In the genomic region with DNA sequence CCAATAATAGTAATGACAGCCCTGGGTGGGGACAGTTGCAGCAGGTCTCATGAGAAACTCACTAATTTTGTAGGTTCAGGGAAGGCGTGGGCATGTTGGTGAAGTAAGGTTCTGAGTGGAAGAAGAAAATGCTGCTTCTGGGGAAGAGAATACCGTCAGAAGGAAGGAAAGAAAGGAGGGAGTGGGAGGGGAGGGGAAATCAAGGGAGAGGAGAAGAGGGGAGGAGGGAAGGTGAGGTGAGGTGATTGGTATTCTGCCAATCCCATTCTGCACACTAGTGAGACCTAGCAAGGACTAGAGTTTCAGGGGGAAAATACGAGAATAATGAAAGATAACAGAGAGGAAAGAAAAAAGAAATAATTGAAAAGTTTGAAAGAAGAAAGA, we compare ENCODE assay signal across 8 cellular contexts. TPM values are rescaled to one million over a fixed set of nuclear protein-coding genes. Genes with fewer than 3 reads are reported as not detected.
DNase-seq lines count a peak whose midpoint lies in the region; ATAC-seq and TF ChIP-seq lines count a peak whose summit lies in the region.

No MANE protein-coding gene starts in this region.

- H3K4me1 Mint-ChIP-seq in GM23338 = peaks cover 21% of the 10 kb centered on the region

- H3K9me3 ChIP-seq in adrenal gland (replicated peaks in 1 of 3) (no peaks in the 10 kb centered on the region), left lung (no peaks in the 10 kb centered on the region), transverse colon (no peaks in the 10 kb centered on the region)

- peak overlapping the region; percentile 29; the same call in 1 of the 2 replicates for H3K27ac ChIP-seq in 22Rv1
- peak overlapping the region; percentile 81 for H3K27ac ChIP-seq in GM23338 (ENCODE audit: low read depth)
- peak overlapping the region in 3 of 5 donors; percentile 43 to 62 (median 58) for H3K27ac ChIP-seq in adrenal gland
- peak overlapping the region; percentile 54 to 88 for H3K27ac ChIP-seq in left lung
- H3K27ac ChIP-seq in transverse colon = peak overlapping the region; percentile 80 to 82 (median 81)

- in situ Hi-C loops in transverse colon (cut with MboI; ENCODE audit: low pct_ligation_motif_present in 1 of 4, low pct_unique_long_range_greater_than_20kb in 1 of 4, low sequenced_read_pairs in 3 of 4) = loop anchor here in 3 of 4 donors (10.0 to 25.0 kb wide), 2 partner anchors 204 to 336 kb away; no protein-coding TSS in a partner anchor

- H3K9me2 ChIP-seq in GM23338 (ENCODE audit: insufficient read depth) = no peaks in the 10 kb centered on the region

- intact Hi-C loops in adrenal gland (cut with DNase I) = loop anchor here in 1 of 2 donors (10.0 kb wide), 1 partner anchor 344 kb away; no protein-coding TSS in a partner anchor
- intact Hi-C loops in left lung (cut with DNase I) = loop anchor here in 1 of 2 donors (10.0 kb wide), 1 partner anchor 194 kb away; no protein-coding TSS in a partner anchor
- intact Hi-C loops in transverse colon (cut with DNase I; ENCODE audit: low total_unique reads) = no loop called here

- H3K27ac Mint-ChIP-seq in GM23338 = peak overlapping the region; percentile 88

- TF ChIP-seq CTCF in 22Rv1 (IDR thresholded peaks at IDR 0.05) (no peak), GM23338 (conservative IDR thresholded peaks at IDR 0.05; ENCODE audit: low read depth in 2 of 2) (no peak), adrenal gland (IDR thresholded peaks at IDR 0.05) (no peak), left lung (IDR thresholded peaks at IDR 0.05) (no peak), transverse colon (IDR thresholded peaks at IDR 0.05) (no peak)

- no peaks in the 10 kb centered on the region for H3K27me3 ChIP-seq in GM23338 (ENCODE audit: insufficient read depth)
- H3K27me3 ChIP-seq in adrenal gland = peaks cover 5% of the 10 kb centered on the region
- H3K27me3 ChIP-seq in left lung = peaks cover 3 to 23% of the 10 kb centered on the region in 2 donors
- peaks cover 30% of the 10 kb centered on the region for H3K27me3 ChIP-seq in transverse colon

- H3K4me1 ChIP-seq in GM23338 (ENCODE audit: insufficient read depth) = peaks cover 11% of the 10 kb centered on the region; the same call in 1 of the 2 replicates
- peaks cover 12 to 13% of the 10 kb centered on the region in 2 donors for H3K4me1 ChIP-seq in adrenal gland (replicated peaks in 1 of 2)
- peaks cover 0 to 23% of the 10 kb centered on the region in 2 donors for H3K4me1 ChIP-seq in left lung
- H3K4me1 ChIP-seq in transverse colon = peaks cover 0 to 18% (median 8%) of the 10 kb centered on the region in 4 donors

- H3K9me3 Mint-ChIP-seq in GM23338 = no peaks in the 10 kb centered on the region

- no peaks in the 10 kb centered on the region for H3K79me2 ChIP-seq in GM23338 (replicated peaks; ENCODE audit: insufficient read depth)

- no peaks in the 10 kb centered on the region for H3K36me3 Mint-ChIP-seq in GM23338 (ENCODE audit: low read depth)

- H3K36me3 ChIP-seq in GM23338 (ENCODE audit: insufficient read depth) (no peaks in the 10 kb centered on the region), adrenal gland (replicated peaks in 1 of 2) (no peaks in the 10 kb centered on the region), left lung (no peaks in the 10 kb centered on the region), transverse colon (no peaks in the 10 kb centered on the region)

- DNase-seq in GM23338 (ENCODE audit: low spot score) = peak; percentile 36
- no peak for DNase-seq in adrenal gland
- no peak for DNase-seq in left lung
- DNase-seq in transverse colon = no peak
- no peak for DNase-seq in putamen (ENCODE audit: low spot score)
- no peak for DNase-seq in GM03348 (ENCODE audit: low spot score)
- DNase-seq in SHP77 treated with DMSO at 0.1 percent for 48 hours (lab: John Stamatoyannopoulos, UW) = no peak

- TF ChIP-seq POLR2A in adrenal gland (IDR thresholded peaks at IDR 0.05) (no peak), transverse colon (IDR thresholded peaks at IDR 0.05) (no peak)

- H3K4me3 Mint-ChIP-seq in GM23338 = peak overlapping the region; percentile 96

- no peaks in the 10 kb centered on the region for H3F3A ChIP-seq in GM23338 (replicated peaks; ENCODE audit: low read depth)

- ATAC-seq in GM23338 = peak; percentile 26
- peak; percentile 4 for ATAC-seq in left lung

- peak overlapping the region; percentile 70; the same call in 1 of the 2 replicates for H2AFZ ChIP-seq in GM23338

- no peak for TF ChIP-seq EP300 in transverse colon (IDR thresholded peaks at IDR 0.05; ENCODE audit: low read depth)

- 9 to 23% (median 14%) methylated on average over 3 of the region's 3 CpGs for WGBS in adrenal gland, 4 donors
- WGBS in transverse colon (ENCODE audit: low coverage in 1 of 2), 2 donors = 0 to 18% methylated on average over 2 to 3 of the region's 3 CpGs

- no peaks in the 10 kb centered on the region for H4K20me1 ChIP-seq in GM23338 (replicated peaks; ENCODE audit: insufficient read depth)

- H3K4me3 ChIP-seq in GM23338 = peak overlapping the region; percentile 76
- peak overlapping the region in 2 of 4 donors; percentile 38 to 66 for H3K4me3 ChIP-seq in adrenal gland
- peak overlapping the region; percentile 45 to 47 for H3K4me3 ChIP-seq in left lung
- peak overlapping the region; percentile 49 to 69 (median 53) for H3K4me3 ChIP-seq in transverse colon

- no peaks in the 10 kb centered on the region for H3K27me3 Mint-ChIP-seq in GM23338 (ENCODE audit: insufficient read depth, low read depth, poor library complexity)

- H3K4me2 ChIP-seq in GM23338 = peak overlapping the region; percentile 87

TF ChIP-seq in GM23338, 12 proteins besides CTCF, POLR2A, EP300 and RAD21 (continues in another document):
- TF ChIP-seq ZNF114 (CRISPR knock-in tag; IDR thresholded peaks at IDR 0.05) (no peak), POLR2AphosphoS5 (IDR thresholded peaks at IDR 0.05; ENCODE audit: low read depth) (no peak), STAT1 (IDR thresholded peaks at IDR 0.05; ENCODE audit: unreplicated experiment) (no peak), JUNB (IDR thresholded peaks at IDR 0.05; ENCODE audit: unreplicated experiment) (no peak)
- TF ChIP-seq, protein P1, sequence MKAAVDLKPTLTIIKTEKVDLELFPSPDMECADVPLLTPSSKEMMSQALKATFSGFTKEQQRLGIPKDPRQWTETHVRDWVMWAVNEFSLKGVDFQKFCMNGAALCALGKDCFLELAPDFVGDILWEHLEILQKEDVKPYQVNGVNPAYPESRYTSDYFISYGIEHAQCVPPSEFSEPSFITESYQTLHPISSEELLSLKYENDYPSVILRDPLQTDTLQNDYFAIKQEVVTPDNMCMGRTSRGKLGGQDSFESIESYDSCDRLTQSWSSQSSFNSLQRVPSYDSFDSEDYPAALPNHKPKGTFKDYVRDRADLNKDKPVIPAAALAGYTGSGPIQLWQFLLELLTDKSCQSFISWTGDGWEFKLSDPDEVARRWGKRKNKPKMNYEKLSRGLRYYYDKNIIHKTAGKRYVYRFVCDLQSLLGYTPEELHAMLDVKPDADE (IDR thresholded peaks at IDR 0.05) = no peak

RNA-seq across cellular contexts. Expression of a gene that starts 32.4 kb away (rescaled TPM):
- 84.5 and 107 TPM in 2 replicates for total RNA-seq in GM23338 (2014; rRNA removed; shearing (Covaris generic))
- 262 and 286 TPM in 2 replicates for polyA plus RNA-seq in GM23338 (2016; fragmentation: Nextera tagmentation; extraction: Ambion mirVana)
- total RNA-seq in adrenal gland = 100 to 1,000 TPM; 193 to 375 (median 252) TPM
- polyA plus RNA-seq in adrenal gland = 100 to 1,000 TPM; 287 to 434 (median 289) TPM
- total RNA-seq in left lung = 100 to 1,000 TPM; 213 to 217 TPM
- 100 to 1,000 TPM in 3 of 4 donors, 10 to 100 TPM in 1; 84.4 to 387 (median 220) TPM for total RNA-seq in transverse colon

RNA-seq across cellular contexts. Expression of a gene that starts 54.9 kb away (rescaled TPM):
- not detected in 2 replicates for total RNA-seq in GM23338 (2014; rRNA removed; shearing (Covaris generic))
- not detected in 2 replicates for polyA plus RNA-seq in GM23338 (2016; fragmentation: Nextera tagmentation; extraction: Ambion mirVana)
- not detected for total RNA-seq in adrenal gland
- polyA plus RNA-seq in adrenal gland = not detected
- total RNA-seq in left lung = not detected
- total RNA-seq in transverse colon = not detected

Comparison
In these comparisons a context has a peak if more than half of its experiments do, and no peak if none do; other contexts are left out.
1. H3K27ac ChIP-seq: peak in every context shown above with its lines; median percentile 81 in GM23338; 81 in transverse colon; 71 in left lung; 58 in adrenal gland; 29 in 22Rv1.